In genomic region chr3:68088216-68088615, GRCh38 we compare ENCODE assay signal across 11 cellular contexts.
A peak's percentile ranks its signal among the peaks of the same experiment; 100 is the strongest.
DNase-seq lines count a peak whose midpoint lies in the region; ATAC-seq and TF ChIP-seq lines count a peak whose summit lies in the region.
"Had no signal": no experiment of that assay in that cellular context is flagged by ENCODE, and none has a peak within 500 bp of the region (broad histone marks: within the 10 kb centered on the region; RNA-seq: fewer than 3 reads in every experiment).

No MANE protein-coding gene starts in this region.

- H3K9me3 ChIP-seq in body of pancreas: no peaks in the 10 kb centered on the region
- H3K9me3 ChIP-seq: thoracic aorta had no signal

- H3K4me3 ChIP-seq in body of pancreas: no peak overlapping the region
- H3K4me3 ChIP-seq: thoracic aorta had no signal

- no peak for TF ChIP-seq CTCF in body of pancreas (IDR thresholded peaks at IDR 0.05)

- intact Hi-C loops in body of pancreas (cut with DNase I) (no loop called here), left colon (cut with DNase I, micrococcal nuclease) (no loop called here), left cardiac atrium (cut with DNase I) (no loop called here)

- peaks cover 21% of the 10 kb centered on the region for H3K4me1 ChIP-seq in body of pancreas

- no peaks in the 10 kb centered on the region for H3K27me3 ChIP-seq in body of pancreas

- peak; percentile 45 for DNase-seq in activated CD4-positive, alpha-beta T cell treated with anti-CD3 and anti-CD28 coated beads for 48 hours
- DNase-seq in body of pancreas (peak; percentile 12 to 46 (median 24)), GF-D8 (lab: John Stamatoyannopoulos, UW) (no peak), left colon (no peak), left cardiac atrium (no peak)
- peak; percentile 35 for DNase-seq in stimulated activated CD8-positive, alpha-beta memory T cell treated with anti-CD3 and anti-CD28 coated beads, Interleukin-12 subunit alpha, Interleukin-12 subunit beta, amount 100 ng/mL, for 1 hour (ENCODE audit: low read depth)
- DNase-seq: NCI-H1092 treated with DMSO at 0.1 percent for 48 hours, RPMI8226 had no signal

- no peaks in the 10 kb centered on the region for H3K36me3 ChIP-seq in body of pancreas (replicated peaks in 1 of 2; ENCODE audit: insufficient read depth in 1 of 2, low read depth in 2 of 2)
- H3K36me3 ChIP-seq: thoracic aorta had no signal

- peak; percentile 72 for ATAC-seq in HG03378 (IDR thresholded peaks at IDR 0.05; ENCODE audit: unreplicated experiment)
- peak; percentile 77 for ATAC-seq in body of pancreas
- no peak for ATAC-seq in left colon
- no peak for ATAC-seq in left cardiac atrium
- ATAC-seq: sciatic nerve had no signal

- TF ChIP-seq POLR2A in body of pancreas (IDR thresholded peaks at IDR 0.05): no peak

- WGBS in body of pancreas, 2 donors: 12 to 13% methylated on average over 3 of the region's 3 CpGs

- H3K27ac ChIP-seq in body of pancreas: peak overlapping the region in 2 of 4 donors; percentile 13 to 73
- H3K27ac ChIP-seq: thoracic aorta had no signal

Comparison
In these comparisons a context has a peak if more than half of its experiments do, and no peak if none do; other contexts are left out.
1. ATAC-seq: peak in HG03378 (single experiment) and body of pancreas (single experiment); none in left colon (single experiment) and left cardiac atrium (0 of 2).
2. DNase-seq: peak in activated CD4-positive, alpha-beta T cell treated with anti-CD3 and anti-CD28 coated beads for 48 hours (single experiment), body of pancreas (4 of 4) and stimulated activated CD8-positive, alpha-beta memory T cell treated with anti-CD3 and anti-CD28 coated beads, Interleukin-12 subunit alpha, Interleukin-12 subunit beta, amount 100 ng/mL, for 1 hour (single experiment); none in GF-D8 (single experiment), left colon (0 of 2) and left cardiac atrium (single experiment).